ENCODE assay signal across 2 cellular contexts in the genomic region with DNA sequence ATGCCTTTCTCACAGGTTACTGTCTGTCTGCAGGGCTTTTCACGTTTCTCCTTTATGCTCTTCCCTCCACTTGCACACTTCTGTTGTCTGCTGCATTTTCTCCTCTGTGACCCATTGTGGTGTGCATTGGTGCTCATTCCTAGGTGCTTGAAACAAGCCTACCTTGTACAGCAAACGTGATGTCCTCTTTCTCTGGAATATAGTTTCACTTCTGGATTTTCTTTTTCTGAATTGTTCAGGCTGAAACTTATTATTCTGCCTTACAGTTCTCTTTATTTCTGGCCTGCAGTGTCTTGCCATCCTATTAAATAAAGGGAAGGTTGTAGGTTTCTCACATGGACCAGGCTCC.
TF ChIP-seq lines count a peak whose summit lies in the region.

No MANE protein-coding gene starts in this region.

TF ChIP-seq in liver, 16 proteins besides CTCF, POLR2A, EP300 and RAD21 (continued from another document):
- TF ChIP-seq REST (IDR thresholded peaks at IDR 0.05) = no peak
- TF ChIP-seq HNF4G (IDR thresholded peaks at IDR 0.05) = no peak
- TF ChIP-seq NR2F2 (IDR thresholded peaks at IDR 0.05) = no peak
- TF ChIP-seq, protein P1, sequence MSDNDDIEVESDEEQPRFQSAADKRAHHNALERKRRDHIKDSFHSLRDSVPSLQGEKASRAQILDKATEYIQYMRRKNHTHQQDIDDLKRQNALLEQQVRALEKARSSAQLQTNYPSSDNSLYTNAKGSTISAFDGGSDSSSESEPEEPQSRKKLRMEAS (IDR thresholded peaks at IDR 0.05) = no peak
- TF ChIP-seq TAF1 (conservative IDR thresholded peaks at IDR 0.05) = no peak

TF ChIP-seq in HepG2, 621 proteins besides CTCF, POLR2A, EP300 and RAD21 (continued from another document):
- TF ChIP-seq, protein P2, sequence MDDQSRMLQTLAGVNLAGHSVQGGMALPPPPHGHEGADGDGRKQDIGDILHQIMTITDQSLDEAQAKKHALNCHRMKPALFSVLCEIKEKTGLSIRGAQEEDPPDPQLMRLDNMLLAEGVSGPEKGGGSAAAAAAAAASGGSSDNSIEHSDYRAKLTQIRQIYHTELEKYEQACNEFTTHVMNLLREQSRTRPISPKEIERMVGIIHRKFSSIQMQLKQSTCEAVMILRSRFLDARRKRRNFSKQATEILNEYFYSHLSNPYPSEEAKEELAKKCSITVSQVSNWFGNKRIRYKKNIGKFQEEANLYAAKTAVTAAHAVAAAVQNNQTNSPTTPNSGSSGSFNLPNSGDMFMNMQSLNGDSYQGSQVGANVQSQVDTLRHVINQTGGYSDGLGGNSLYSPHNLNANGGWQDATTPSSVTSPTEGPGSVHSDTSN (CRISPR knock-in tag; IDR thresholded peaks at IDR 0.05; ENCODE audit: borderline replicate concordance) = no peak
- TF ChIP-seq MAFF (IDR thresholded peaks at IDR 0.05; ENCODE audit: low read depth, low read length) = no peak
- TF ChIP-seq KLF6 (CRISPR knock-in tag; IDR thresholded peaks at IDR 0.05) = no peak
- TF ChIP-seq, protein P3, sequence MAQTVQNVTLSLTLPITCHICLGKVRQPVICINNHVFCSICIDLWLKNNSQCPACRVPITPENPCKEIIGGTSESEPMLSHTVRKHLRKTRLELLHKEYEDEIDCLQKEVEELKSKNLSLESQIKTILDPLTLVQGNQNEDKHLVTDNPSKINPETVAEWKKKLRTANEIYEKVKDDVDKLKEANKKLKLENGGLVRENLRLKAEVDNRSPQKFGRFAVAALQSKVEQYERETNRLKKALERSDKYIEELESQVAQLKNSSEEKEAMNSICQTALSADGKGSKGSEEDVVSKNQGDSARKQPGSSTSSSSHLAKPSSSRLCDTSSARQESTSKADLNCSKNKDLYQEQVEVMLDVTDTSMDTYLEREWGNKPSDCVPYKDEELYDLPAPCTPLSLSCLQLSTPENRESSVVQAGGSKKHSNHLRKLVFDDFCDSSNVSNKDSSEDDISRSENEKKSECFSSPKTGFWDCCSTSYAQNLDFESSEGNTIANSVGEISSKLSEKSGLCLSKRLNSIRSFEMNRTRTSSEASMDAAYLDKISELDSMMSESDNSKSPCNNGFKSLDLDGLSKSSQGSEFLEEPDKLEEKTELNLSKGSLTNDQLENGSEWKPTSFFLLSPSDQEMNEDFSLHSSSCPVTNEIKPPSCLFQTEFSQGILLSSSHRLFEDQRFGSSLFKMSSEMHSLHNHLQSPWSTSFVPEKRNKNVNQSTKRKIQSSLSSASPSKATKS (CRISPR knock-in tag; IDR thresholded peaks at IDR 0.05) = no peak
- TF ChIP-seq HMG20B (CRISPR knock-in tag; conservative IDR thresholded peaks at IDR 0.05) = no peak
- TF ChIP-seq, protein P4, sequence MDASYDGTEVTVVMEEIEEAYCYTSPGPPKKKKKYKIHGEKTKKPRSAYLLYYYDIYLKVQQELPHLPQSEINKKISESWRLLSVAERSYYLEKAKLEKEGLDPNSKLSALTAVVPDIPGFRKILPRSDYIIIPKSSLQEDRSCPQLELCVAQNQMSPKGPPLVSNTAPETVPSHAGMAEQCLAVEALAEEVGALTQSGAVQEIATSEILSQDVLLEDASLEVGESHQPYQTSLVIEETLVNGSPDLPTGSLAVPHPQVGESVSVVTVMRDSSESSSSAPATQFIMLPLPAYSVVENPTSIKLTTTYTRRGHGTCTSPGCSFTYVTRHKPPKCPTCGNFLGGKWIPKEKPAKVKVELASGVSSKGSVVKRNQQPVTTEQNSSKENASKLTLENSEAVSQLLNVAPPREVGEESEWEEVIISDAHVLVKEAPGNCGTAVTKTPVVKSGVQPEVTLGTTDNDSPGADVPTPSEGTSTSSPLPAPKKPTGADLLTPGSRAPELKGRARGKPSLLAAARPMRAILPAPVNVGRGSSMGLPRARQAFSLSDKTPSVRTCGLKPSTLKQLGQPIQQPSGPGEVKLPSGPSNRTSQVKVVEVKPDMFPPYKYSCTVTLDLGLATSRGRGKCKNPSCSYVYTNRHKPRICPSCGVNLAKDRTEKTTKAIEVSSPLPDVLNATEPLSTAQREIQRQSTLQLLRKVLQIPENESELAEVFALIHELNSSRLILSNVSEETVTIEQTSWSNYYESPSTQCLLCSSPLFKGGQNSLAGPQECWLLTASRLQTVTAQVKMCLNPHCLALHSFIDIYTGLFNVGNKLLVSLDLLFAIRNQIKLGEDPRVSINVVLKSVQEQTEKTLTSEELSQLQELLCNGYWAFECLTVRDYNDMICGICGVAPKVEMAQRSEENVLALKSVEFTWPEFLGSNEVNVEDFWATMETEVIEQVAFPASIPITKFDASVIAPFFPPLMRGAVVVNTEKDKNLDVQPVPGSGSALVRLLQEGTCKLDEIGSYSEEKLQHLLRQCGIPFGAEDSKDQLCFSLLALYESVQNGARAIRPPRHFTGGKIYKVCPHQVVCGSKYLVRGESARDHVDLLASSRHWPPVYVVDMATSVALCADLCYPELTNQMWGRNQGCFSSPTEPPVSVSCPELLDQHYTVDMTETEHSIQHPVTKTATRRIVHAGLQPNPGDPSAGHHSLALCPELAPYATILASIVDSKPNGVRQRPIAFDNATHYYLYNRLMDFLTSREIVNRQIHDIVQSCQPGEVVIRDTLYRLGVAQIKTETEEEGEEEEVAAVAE (CRISPR knock-in tag; IDR thresholded peaks at IDR 0.05; ENCODE audit: borderline replicate concordance) = no peak
- TF ChIP-seq ZSCAN9 (CRISPR knock-in tag; IDR thresholded peaks at IDR 0.05; ENCODE audit: borderline replicate concordance) = no peak
- no peak for TF ChIP-seq GPN1 (CRISPR knock-in tag; IDR thresholded peaks at IDR 0.05; ENCODE audit: borderline replicate concordance)
- no peak for TF ChIP-seq CEBPZ (IDR thresholded peaks at IDR 0.05; ENCODE audit: low read length)
- TF ChIP-seq ZNF230 (CRISPR knock-in tag; IDR thresholded peaks at IDR 0.05) = no peak
